1 cellular context compared by ENCODE assay signal in genomic region chr9:133971121-133971951, GRCh38.
TF ChIP-seq lines count a peak whose summit lies in the region.

No MANE protein-coding gene starts in this region.

TF ChIP-seq in HepG2, 621 proteins besides CTCF, POLR2A, EP300 and RAD21 (continued from another document and continues in another):
- TF ChIP-seq ZNF280B (CRISPR knock-in tag; IDR thresholded peaks at IDR 0.05; ENCODE audit: borderline replicate concordance) (no peak), MLX (CRISPR knock-in tag; IDR thresholded peaks at IDR 0.05) (peak; percentile 30; the same call in 1 of the 2 replicates), PITX1 (CRISPR knock-in tag; IDR thresholded peaks at IDR 0.05) (no peak), ZNF691 (CRISPR knock-in tag; IDR thresholded peaks at IDR 0.05; ENCODE audit: borderline replicate concordance, low read depth) (no peak), ZNF362 (CRISPR knock-in tag; IDR thresholded peaks at IDR 0.05; ENCODE audit: borderline replicate concordance) (no peak), ZNF343 (CRISPR knock-in tag; IDR thresholded peaks at IDR 0.05) (0 out of 2 replicates have a peak, but pooled peaks have one; percentile 59), E2F2 (CRISPR knock-in tag; IDR thresholded peaks at IDR 0.05; ENCODE audit: borderline replicate concordance) (no peak), IKZF1 (IDR thresholded peaks at IDR 0.05) (no peak), ZNF275 (CRISPR knock-in tag; IDR thresholded peaks at IDR 0.05; ENCODE audit: borderline replicate concordance) (no peak), SIX4 (CRISPR knock-in tag; IDR thresholded peaks at IDR 0.05) (no peak), ZNF652 (CRISPR knock-in tag; IDR thresholded peaks at IDR 0.05; ENCODE audit: borderline replicate concordance, low read depth) (no peak), CEBPG (CRISPR knock-in tag; IDR thresholded peaks at IDR 0.05) (no peak), ZNF232 (CRISPR knock-in tag; IDR thresholded peaks at IDR 0.05; ENCODE audit: borderline replicate concordance) (no peak), HDAC2 (CRISPR knock-in tag; IDR thresholded peaks at IDR 0.05) (peak; percentile 61; the same call in 1 of the 2 replicates), MED8 (CRISPR knock-in tag; IDR thresholded peaks at IDR 0.05; ENCODE audit: insufficient replicate concordance) (no peak), ZNF451 (CRISPR knock-in tag; IDR thresholded peaks at IDR 0.05) (no peak), GMEB2 (CRISPR knock-in tag; IDR thresholded peaks at IDR 0.05; ENCODE audit: low read depth) (no peak), TBX3 (IDR thresholded peaks at IDR 0.05; ENCODE audit: borderline replicate concordance) (no peak), ZNF891 (CRISPR knock-in tag; IDR thresholded peaks at IDR 0.05) (no peak; the same call in 1 of the 2 replicates), MAX (IDR thresholded peaks at IDR 0.05) (peak; percentile 49), ATF2 (CRISPR knock-in tag; IDR thresholded peaks at IDR 0.05) (no peak), RFX3 (CRISPR knock-in tag; IDR thresholded peaks at IDR 0.05) (no peak), MXD3 (CRISPR knock-in tag; IDR thresholded peaks at IDR 0.05) (no peak), ZBTB43 (CRISPR knock-in tag; conservative IDR thresholded peaks at IDR 0.05) (no peak), AKNA (CRISPR knock-in tag; IDR thresholded peaks at IDR 0.05; ENCODE audit: borderline replicate concordance) (no peak), CENPX (CRISPR knock-in tag; IDR thresholded peaks at IDR 0.05) (no peak), TRIM24 (CRISPR knock-in tag; IDR thresholded peaks at IDR 0.05) (no peak), NR2F1 (CRISPR knock-in tag; IDR thresholded peaks at IDR 0.05) (peak; percentile 62 to 82), NCOA5 (CRISPR knock-in tag; IDR thresholded peaks at IDR 0.05) (no peak), TBX2 (CRISPR knock-in tag; IDR thresholded peaks at IDR 0.05; ENCODE audit: borderline replicate concordance) (peak; percentile 54; the same call in 1 of the 2 replicates), ZNF75D (CRISPR knock-in tag; IDR thresholded peaks at IDR 0.05; ENCODE audit: borderline replicate concordance) (no peak), ZNF382 (CRISPR knock-in tag; IDR thresholded peaks at IDR 0.05; ENCODE audit: borderline replicate concordance) (no peak), ZNF569 (CRISPR knock-in tag; IDR thresholded peaks at IDR 0.05; ENCODE audit: borderline replicate concordance) (no peak), FOXO1 (CRISPR knock-in tag; IDR thresholded peaks at IDR 0.05) (no peak; the same call in 1 of the 2 replicates), ARID5B (CRISPR knock-in tag; IDR thresholded peaks at IDR 0.05) (peak; percentile 47; the same call in 1 of the 2 replicates), HOXA7 (CRISPR knock-in tag; IDR thresholded peaks at IDR 0.05) (no peak), ZNF510 (CRISPR knock-in tag; IDR thresholded peaks at IDR 0.05; ENCODE audit: low read depth) (no peak)
